In the genomic region with DNA sequence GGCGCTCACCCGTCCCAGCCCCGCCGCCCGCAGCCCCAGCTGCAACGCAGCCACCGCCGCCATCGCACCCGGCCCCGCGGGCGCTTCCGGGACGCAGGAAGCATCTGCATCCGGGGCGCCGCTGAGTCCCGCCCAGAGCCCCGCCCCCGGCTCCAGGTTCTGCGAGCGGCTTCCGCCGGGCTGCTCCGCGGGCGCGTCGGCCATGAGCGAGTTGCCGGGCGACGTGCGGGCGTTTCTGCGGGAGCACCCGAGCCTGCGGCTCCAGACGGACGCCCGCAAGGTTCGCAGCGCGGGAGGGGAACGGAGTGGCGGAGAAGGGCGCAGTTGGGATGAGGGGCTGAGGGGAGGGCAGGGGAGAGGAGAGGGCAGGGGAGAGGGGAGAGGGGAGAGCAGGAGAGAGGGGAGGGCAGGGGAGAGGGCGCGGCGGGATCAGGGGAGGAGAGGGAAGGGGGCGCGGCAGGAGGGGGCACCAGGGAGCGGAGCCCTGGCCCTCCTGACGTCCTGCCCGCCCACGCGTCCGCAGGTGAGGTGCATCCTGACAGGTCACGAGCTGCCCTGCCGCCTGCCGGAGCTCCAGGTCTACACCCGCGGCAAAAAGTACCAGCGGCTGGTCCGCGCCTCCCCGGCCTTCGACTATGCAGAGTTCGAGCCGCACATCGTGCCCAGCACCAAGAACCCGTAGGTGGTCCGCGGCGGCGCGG, we compare ENCODE assay signal across 7 cellular contexts. TPM values are rescaled to one million over a fixed set of nuclear protein-coding genes. Genes with fewer than 3 reads are reported as not detected.
A peak's percentile ranks its signal among the peaks of the same experiment; 100 is the strongest.
DNase-seq lines count a peak whose midpoint lies in the region; ATAC-seq and TF ChIP-seq lines count a peak whose summit lies in the region.

A gene with protein sequence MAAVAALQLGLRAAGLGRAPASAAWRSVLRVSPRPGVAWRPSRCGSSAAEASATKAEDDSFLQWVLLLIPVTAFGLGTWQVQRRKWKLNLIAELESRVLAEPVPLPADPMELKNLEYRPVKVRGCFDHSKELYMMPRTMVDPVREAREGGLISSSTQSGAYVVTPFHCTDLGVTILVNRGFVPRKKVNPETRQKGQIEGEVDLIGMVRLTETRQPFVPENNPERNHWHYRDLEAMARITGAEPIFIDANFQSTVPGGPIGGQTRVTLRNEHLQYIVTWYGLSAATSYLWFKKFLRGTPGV (minus strand): TSS at position 97 of the 701 bp plus-strand sequence. CDS start 34 bp downstream, at position 63.
A gene (plus strand): TSS at position 160 of the 701 bp plus-strand sequence. CDS start 43 bp downstream, at position 203.

- DNase-seq in NCI-H2227 treated with DMSO at 0.1 percent for 48 hours (lab: John Stamatoyannopoulos, UW) (peak; percentile 44), colonic mucosa (peak; percentile 91), left lobe of liver (ENCODE audit: low spot score) (peak; percentile 90)
- peak; percentile 88 to 89 for DNase-seq in activated CD4-positive, alpha-beta T cell treated with anti-CD3 and anti-CD28 coated beads for 4 hours
- peak; percentile 89 for DNase-seq in stimulated activated CD4-positive, alpha-beta T cell treated with anti-CD3 and anti-CD28 coated beads, Interleukin-1b, Interleukin-23, amount 100 ng/mL, for 48 hours

- H3K27me3 ChIP-seq in colonic mucosa = no peaks in the 10 kb centered on the region

- peak within 1 kb of the TSS; percentile 76 to 81 for H3K9ac ChIP-seq in colonic mucosa (ENCODE audit: low read depth in 2 of 2, low read length in 2 of 2)

- no peaks in the 10 kb centered on the region for H3K9me3 ChIP-seq in colonic mucosa

- intact Hi-C loops in colonic mucosa (cut with DNase I) = no loop called here

- peak within 1 kb of the TSS; percentile 55 for H3K27ac ChIP-seq in colonic mucosa

- peak; percentile 88 for TF ChIP-seq POLR2A in GM15510 (IDR thresholded peaks at IDR 0.05; ENCODE audit: borderline replicate concordance, extremely low read depth, insufficient read length)

- H3K4me1 ChIP-seq in colonic mucosa = peaks cover 15% of the 10 kb centered on the region

- peaks cover 5% of the 10 kb centered on the region for H3K36me3 ChIP-seq in colonic mucosa

- ATAC-seq in HG02981 (IDR thresholded peaks at IDR 0.05; ENCODE audit: unreplicated experiment) (peak; percentile 73), left lobe of liver (peak; percentile 87)

- no peak for TF ChIP-seq CTCF in colonic mucosa (IDR thresholded peaks at IDR 0.05)

- peak within 1 kb of the TSS; percentile 80 for H3K4me3 ChIP-seq in colonic mucosa

RNA-seq across cellular contexts. Expression of the first gene that starts in this region (rescaled TPM):
- total RNA-seq in colonic mucosa (10 to 100 TPM; 63.3 to 66.7 TPM), left lobe of liver (59.9 TPM)

RNA-seq across cellular contexts. Expression of the second gene that starts in this region (rescaled TPM):
- total RNA-seq in colonic mucosa (10 to 100 TPM in 1 of 2 donors, 1 to 10 TPM in 1; 9.4 to 18.7 TPM), left lobe of liver (9.0 TPM)

Comparison
In these comparisons a context has a peak if more than half of its experiments do, and no peak if none do; other contexts are left out.
1. Peak in every context shown above with its lines: DNase-seq, ATAC-seq, H3K4me3 ChIP-seq and H3K27ac ChIP-seq.